15 cellular contexts compared by ENCODE assay signal in genomic region chr14:32980178-32980886, GRCh38. TPM values are rescaled to one million over a fixed set of nuclear protein-coding genes. Genes with fewer than 3 reads are reported as not detected.
DNase-seq lines count a peak whose midpoint lies in the region; ATAC-seq, FAIRE-seq and TF ChIP-seq lines count a peak whose summit lies in the region.
"Had no signal": no experiment of that assay in that cellular context is flagged by ENCODE, and none has a peak within 500 bp of the region (broad histone marks: within the 10 kb centered on the region; RNA-seq: fewer than 3 reads in every experiment).

No MANE protein-coding gene starts in this region.

- no peak overlapping the region for H3K4me3 ChIP-seq in heart left ventricle
- H3K4me3 ChIP-seq: HAP-1, PC-9 had no signal

- no peak for TF ChIP-seq RAD21 in Ishikawa (IDR thresholded peaks at IDR 0.05; ENCODE audit: low read depth)

- ATAC-seq in HG02870 (IDR thresholded peaks at IDR 0.05; ENCODE audit: unreplicated experiment) = no peak
- no peak for ATAC-seq in heart left ventricle

- FAIRE-seq in GM19239 (lab: Jason Lieb, UNC) = no peak

- no peaks in the 10 kb centered on the region for H3K36me3 ChIP-seq in heart left ventricle
- H3K36me3 ChIP-seq: HAP-1 had no signal

- no peaks in the 10 kb centered on the region for H3K4me1 ChIP-seq in heart left ventricle
- H3K4me1 ChIP-seq: Caco-2 had no signal

- H3K9me3 ChIP-seq in heart left ventricle = no peaks in the 10 kb centered on the region
- H3K9me3 ChIP-seq: Caco-2, HAP-1 had no signal

- peak; percentile 84 for DNase-seq in NCI-H1105 (lab: John Stamatoyannopoulos, UW)
- peak; percentile 60 for DNase-seq in NCI-H2171 treated with DMSO at 0.1 percent for 48 hours (lab: John Stamatoyannopoulos, UW)
- no peak for DNase-seq in heart left ventricle
- no peak for DNase-seq in GM19239 (ENCODE audit: insufficient read length, low spot score)
- DNase-seq: Caco-2, DMS53, IMR-90, PC-9, SW 1271 had no signal

- peak; percentile 61 for TF ChIP-seq EP300 in Ishikawa (IDR thresholded peaks at IDR 0.05; ENCODE audit: borderline replicate concordance)

- H3K27me3 ChIP-seq in heart left ventricle = peaks cover 0 to 2% (median 0%) of the 10 kb centered on the region in 9 donors

- intact Hi-C loops in heart left ventricle (cut with DNase I) = no loop called here

- peak overlapping the region; percentile 43 for H3K27ac ChIP-seq in VCaP
- H3K27ac ChIP-seq in heart left ventricle = no peak overlapping the region
- H3K27ac ChIP-seq: PC-9 had no signal

- no peak for TF ChIP-seq CTCF in VCaP (conservative IDR thresholded peaks at IDR 0.05)
- no peak for TF ChIP-seq CTCF in heart left ventricle (IDR thresholded peaks at IDR 0.05)

- no peak for TF ChIP-seq POLR2A in heart left ventricle (IDR thresholded peaks at IDR 0.05)

- 89 to 92% (median 91%) methylated on average over 6 of the region's 6 CpGs for WGBS in heart left ventricle, 4 donors

TF ChIP-seq in Ishikawa, 13 proteins besides CTCF, POLR2A, EP300 and RAD21:
- TF ChIP-seq, protein P1, sequence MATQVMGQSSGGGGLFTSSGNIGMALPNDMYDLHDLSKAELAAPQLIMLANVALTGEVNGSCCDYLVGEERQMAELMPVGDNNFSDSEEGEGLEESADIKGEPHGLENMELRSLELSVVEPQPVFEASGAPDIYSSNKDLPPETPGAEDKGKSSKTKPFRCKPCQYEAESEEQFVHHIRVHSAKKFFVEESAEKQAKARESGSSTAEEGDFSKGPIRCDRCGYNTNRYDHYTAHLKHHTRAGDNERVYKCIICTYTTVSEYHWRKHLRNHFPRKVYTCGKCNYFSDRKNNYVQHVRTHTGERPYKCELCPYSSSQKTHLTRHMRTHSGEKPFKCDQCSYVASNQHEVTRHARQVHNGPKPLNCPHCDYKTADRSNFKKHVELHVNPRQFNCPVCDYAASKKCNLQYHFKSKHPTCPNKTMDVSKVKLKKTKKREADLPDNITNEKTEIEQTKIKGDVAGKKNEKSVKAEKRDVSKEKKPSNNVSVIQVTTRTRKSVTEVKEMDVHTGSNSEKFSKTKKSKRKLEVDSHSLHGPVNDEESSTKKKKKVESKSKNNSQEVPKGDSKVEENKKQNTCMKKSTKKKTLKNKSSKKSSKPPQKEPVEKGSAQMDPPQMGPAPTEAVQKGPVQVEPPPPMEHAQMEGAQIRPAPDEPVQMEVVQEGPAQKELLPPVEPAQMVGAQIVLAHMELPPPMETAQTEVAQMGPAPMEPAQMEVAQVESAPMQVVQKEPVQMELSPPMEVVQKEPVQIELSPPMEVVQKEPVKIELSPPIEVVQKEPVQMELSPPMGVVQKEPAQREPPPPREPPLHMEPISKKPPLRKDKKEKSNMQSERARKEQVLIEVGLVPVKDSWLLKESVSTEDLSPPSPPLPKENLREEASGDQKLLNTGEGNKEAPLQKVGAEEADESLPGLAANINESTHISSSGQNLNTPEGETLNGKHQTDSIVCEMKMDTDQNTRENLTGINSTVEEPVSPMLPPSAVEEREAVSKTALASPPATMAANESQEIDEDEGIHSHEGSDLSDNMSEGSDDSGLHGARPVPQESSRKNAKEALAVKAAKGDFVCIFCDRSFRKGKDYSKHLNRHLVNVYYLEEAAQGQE (IDR thresholded peaks at IDR 0.05; ENCODE audit: low read depth) = no peak
- TF ChIP-seq NFIC (IDR thresholded peaks at IDR 0.05) (peak; percentile 84), YY1 (IDR thresholded peaks at IDR 0.05; ENCODE audit: low read depth) (no peak), CREB1 (IDR thresholded peaks at IDR 0.05; ENCODE audit: low read depth) (no peak), TAF1 (IDR thresholded peaks at IDR 0.05; ENCODE audit: low read depth) (no peak), ZBTB7A (IDR thresholded peaks at IDR 0.05; ENCODE audit: low read depth) (no peak), TCF12 (IDR thresholded peaks at IDR 0.05; ENCODE audit: low read depth) (peak; percentile 77), FOXM1 (IDR thresholded peaks at IDR 0.05; ENCODE audit: borderline replicate concordance, low read depth) (peak; percentile 72; the same call in 1 of the 2 replicates), USF1 (IDR thresholded peaks at IDR 0.05) (no peak), MAX (IDR thresholded peaks at IDR 0.05) (no peak), TEAD4 (IDR thresholded peaks at IDR 0.05) (0 out of 2 replicates have a peak, but pooled peaks have one; percentile 16), CEBPB (IDR thresholded peaks at IDR 0.05) (no peak), EGR1 (IDR thresholded peaks at IDR 0.05) (no peak)
TF ChIP-seq in Ishikawa: peak in this region for 4.

RNA-seq across cellular contexts. Expression of gene NPAS3, which starts 41.7 kb away (rescaled TPM):
- 1 to 10 TPM in 5 of 9 donors, under 1 TPM in 4; 0.20 to 3.4 (median 1.1) TPM for total RNA-seq in heart left ventricle
- under 1 TPM; 0.15 to 0.46 TPM for polyA plus RNA-seq in heart left ventricle
- total RNA-seq: Caco-2; IMR-90; LHCN-M2; PC-9; T-helper 2 cell treated with Interferon-gamma antibody and Interleukin-4, amounts not matched to agents 100 ng/mL and 5 ng/mL, for 36 hours had no signal
- polyA plus RNA-seq: IMR-90 had no signal

Comparison
In these comparisons a context has a peak if more than half of its experiments do, and no peak if none do; other contexts are left out.
1. DNase-seq: peak in NCI-H1105 (single experiment) and NCI-H2171 treated with DMSO at 0.1 percent for 48 hours (single experiment); none in heart left ventricle (0 of 5) and GM19239 (single experiment).